8 cellular contexts compared by ENCODE assay signal in the genomic region with DNA sequence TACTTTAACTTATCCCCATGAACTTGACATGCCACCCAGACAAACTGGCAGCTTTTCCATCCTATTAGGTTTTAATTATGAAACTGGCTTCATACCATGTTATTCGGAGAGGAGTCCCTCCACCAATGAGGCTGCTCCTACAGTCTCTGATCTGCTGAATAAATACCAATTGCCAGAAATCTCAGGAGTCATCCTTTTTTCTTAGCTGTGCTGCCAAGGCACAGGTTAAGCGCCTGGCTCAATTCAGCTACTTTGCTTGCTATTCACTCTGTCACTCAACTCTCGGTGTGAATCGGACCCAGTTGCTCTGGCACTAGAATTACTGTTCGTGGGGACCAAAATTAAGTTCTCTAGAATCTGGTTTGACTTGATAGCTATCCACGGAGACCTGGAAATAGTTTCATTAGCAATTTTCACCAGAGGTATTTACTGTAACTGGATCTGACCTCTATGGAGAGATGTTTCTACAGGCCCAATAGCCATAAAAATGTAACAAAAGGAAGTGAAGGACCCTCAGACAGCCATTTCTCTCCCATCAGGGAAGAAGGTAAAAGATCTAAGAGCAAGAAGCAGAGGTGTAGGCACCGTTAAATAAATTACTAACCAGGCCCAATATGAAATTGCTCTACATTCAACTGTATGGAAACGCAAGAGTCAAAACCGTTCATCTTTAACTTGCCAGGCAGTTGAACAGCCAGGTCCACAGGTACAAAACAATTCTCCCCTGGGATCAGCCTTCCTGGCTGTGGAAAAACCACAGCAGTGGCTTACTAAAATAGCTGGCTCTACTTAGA. TPM values are rescaled to one million over a fixed set of nuclear protein-coding genes. Genes with fewer than 3 reads are reported as not detected.
DNase-seq lines count a peak whose midpoint lies in the region; ATAC-seq and TF ChIP-seq lines count a peak whose summit lies in the region.

No MANE protein-coding gene starts in this region.

- no peak overlapping the region for H2AFZ ChIP-seq in KMS-11 (ENCODE audit: low read depth)

- H3K27ac ChIP-seq in KMS-11 (0 out of 2 replicates have a peak overlapping the region, but pooled peaks have one; percentile 3), muscle layer of duodenum (ENCODE audit: low read length) (peak overlapping the region; percentile 99)

- peaks cover 0 to 2% (median 0%) of the 10 kb centered on the region in 5 experiments for H3K9me3 Mint-ChIP-seq in brain

- H3K4me3 ChIP-seq in KMS-11 (IDR thresholded peaks at IDR 0.05; ENCODE audit: insufficient read depth, low read depth, low read length), result no peak overlapping the region
- H3K4me3 ChIP-seq in muscle layer of duodenum (ENCODE audit: low read depth in 1 of 2, low read length in 2 of 2), result no peak overlapping the region

- H3K4me1 ChIP-seq in KMS-11 (ENCODE audit: low read depth, poor library complexity, severe bottlenecking) (peaks cover 16% of the 10 kb centered on the region), muscle layer of duodenum (ENCODE audit: control insufficient read depth in 1 of 2, insufficient read depth in 2 of 2, low read length in 2 of 2) (peaks cover 32 to 60% of the 10 kb centered on the region in 2 donors)

- H3K36me3 ChIP-seq in KMS-11 (ENCODE audit: insufficient read depth) (no peaks in the 10 kb centered on the region), muscle layer of duodenum (ENCODE audit: control insufficient read depth in 1 of 2, insufficient read depth in 2 of 2, low read length in 2 of 2) (peaks cover 0 to 23% of the 10 kb centered on the region in 2 donors)

- H3K27me3 ChIP-seq in KMS-11 (ENCODE audit: insufficient read depth, low read depth), result no peaks in the 10 kb centered on the region
- no peaks in the 10 kb centered on the region for H3K27me3 ChIP-seq in muscle layer of duodenum (ENCODE audit: low read depth, low read length)

- no peak overlapping the region for H3K9ac ChIP-seq in KMS-11

- DNase-seq in AG08396 (ENCODE audit: low spot score) (peak; percentile 31), EL (no peak)
- DNase-seq in stimulated activated naive CD4-positive, alpha-beta T cell treated with Interleukin-2 at 50 U/mL for 16 hours (lab: John Stamatoyannopoulos, UW), result no peak

- H3K4me2 ChIP-seq in KMS-11, result no peak overlapping the region

- ATAC-seq in HG03469 (IDR thresholded peaks at IDR 0.05; ENCODE audit: unreplicated experiment), result no peak
- ATAC-seq in GM21576 (IDR thresholded peaks at IDR 0.05; ENCODE audit: unreplicated experiment), result no peak

- peaks cover 72% of the 10 kb centered on the region for H3K4me1 Mint-ChIP-seq in brain

- H3K4me3 Mint-ChIP-seq in brain, result peak overlapping the region; percentile 94 to 98 (median 96)

- no peaks in the 10 kb centered on the region for H3K9me3 ChIP-seq in muscle layer of duodenum (ENCODE audit: control insufficient read depth in 1 of 2, low read length in 2 of 2)

- H4K20me1 ChIP-seq in KMS-11 (ENCODE audit: insufficient read depth), result no peaks in the 10 kb centered on the region

- TF ChIP-seq CTCF in KMS-11 (conservative IDR thresholded peaks at IDR 0.05; ENCODE audit: low read depth, low read length), result no peak
- TF ChIP-seq CTCF in brain (conservative IDR thresholded peaks at IDR 0.05), result no peak

- peaks cover 66% of the 10 kb centered on the region for H3K79me2 ChIP-seq in KMS-11 (ENCODE audit: insufficient read depth, low read depth)

- peaks cover 17% of the 10 kb centered on the region for H3K36me3 Mint-ChIP-seq in brain

- peaks cover 10% of the 10 kb centered on the region for H3K27me3 Mint-ChIP-seq in brain

- H3K27ac Mint-ChIP-seq in brain, result peak overlapping the region; percentile 16 to 100 (median 100)

RNA-seq across cellular contexts. Expression of gene ZC3H4, which starts 5.4 kb away (rescaled TPM):
- polyA plus RNA-seq in brain (ENCODE audit: insufficient read depth, low read depth, low replicate concordance), result 16.6 TPM

RNA-seq across cellular contexts. Expression of gene SAE1, which starts 22.5 kb away (rescaled TPM):
- polyA plus RNA-seq in brain (ENCODE audit: insufficient read depth, low read depth, low replicate concordance), result 169 TPM

RNA-seq across cellular contexts. Expression of gene TMEM160, which starts 59.7 kb away (rescaled TPM):
- 53.6 TPM for polyA plus RNA-seq in brain (ENCODE audit: insufficient read depth, low read depth, low replicate concordance)
